14 cellular contexts compared by ENCODE assay signal in the genomic region with DNA sequence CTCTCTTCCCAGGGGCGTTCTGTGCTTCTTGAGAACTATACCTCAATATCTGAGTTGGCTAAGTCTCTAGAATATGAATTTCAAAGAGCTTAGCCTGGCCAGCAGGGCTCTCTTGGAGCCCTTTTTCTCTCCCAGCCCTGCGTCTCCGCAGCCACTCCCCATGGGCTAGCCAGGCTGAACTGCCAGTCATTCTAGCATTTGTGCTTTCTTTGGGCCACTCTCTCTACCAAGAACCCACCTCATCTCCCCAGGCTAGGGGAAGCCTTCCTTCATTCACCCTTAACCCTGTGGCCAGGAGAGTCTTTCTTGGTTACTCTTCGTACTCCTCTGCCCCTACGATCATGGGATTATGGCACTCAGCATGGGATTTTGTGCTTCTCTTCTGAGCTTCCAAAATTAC. TPM values are rescaled to one million over a fixed set of nuclear protein-coding genes. Genes with fewer than 3 reads are reported as not detected.
DNase-seq lines count a peak whose midpoint lies in the region; ATAC-seq and TF ChIP-seq lines count a peak whose summit lies in the region.
"Had no signal": no experiment of that assay in that cellular context is flagged by ENCODE, and none has a peak within 500 bp of the region (broad histone marks: within the 10 kb centered on the region; RNA-seq: fewer than 3 reads in every experiment).

No MANE protein-coding gene starts in this region.

- ATAC-seq in CD8-positive, alpha-beta T cell = no peak
- no peak for ATAC-seq in activated CD8-positive, alpha-beta T cell treated with anti-CD3 and anti-CD28 coated beads for 36 hours
- ATAC-seq in naive B cell (ENCODE audit: low read depth in 2 of 2) (no peak), HG03378 (IDR thresholded peaks at IDR 0.05; ENCODE audit: unreplicated experiment) (no peak), GM18858 (IDR thresholded peaks at IDR 0.05; ENCODE audit: unreplicated experiment) (no peak)
- ATAC-seq: HepG2, pancreas had no signal

- peaks cover 5% of the 10 kb centered on the region; the same call in 1 of the 2 replicates for H3K27me3 ChIP-seq in BLaER1
- H3K27me3 ChIP-seq in CD8-positive, alpha-beta T cell (ENCODE audit: insufficient read depth, low read length) = no peaks in the 10 kb centered on the region
- H3K27me3 ChIP-seq: pancreas, SJSA1 had no signal

- POLR2A ChIA-PET in CD8-positive, alpha-beta T cell (lab: Charles Lee) = interaction anchor here (2.2 to 2.3 kb wide), 2 partner anchors 17 to 92 kb away, joined by 9 to 12 read pairs; no protein-coding TSS in a partner anchor
- POLR2A ChIA-PET in activated CD8-positive, alpha-beta T cell treated with anti-CD3 and anti-CD28 coated beads for 36 hours (lab: Charles Lee) = interaction anchor here (1.3 to 9.6 kb wide), 8 partner anchors 9 to 167 kb away, joined by 6 to 110 read pairs (median 15); partner anchors contain the start of gene ABCG1

- H3K4me3 Mint-ChIP-seq in CD8-positive, alpha-beta T cell = peak overlapping the region; percentile 63
- H3K4me3 Mint-ChIP-seq in activated CD8-positive, alpha-beta T cell treated with anti-CD3 and anti-CD28 coated beads for 36 hours = peak overlapping the region; percentile 67
- H3K4me3 Mint-ChIP-seq in naive B cell = peak overlapping the region in 6 of 8 donors; percentile 12 to 84 (median 64)

- no peak for DNase-seq in CD8-positive, alpha-beta T cell
- DNase-seq in activated CD8-positive, alpha-beta T cell treated with anti-CD3 and anti-CD28 coated beads for 36 hours = no peak
- DNase-seq in naive B cell (no peak), COLO668 (lab: John Stamatoyannopoulos, UW; ENCODE audit: unreplicated experiment) (no peak)
- DNase-seq in stimulated activated CD4-positive, alpha-beta T cell treated with anti-CD3 and anti-CD28 coated beads, Interleukin-2, amount 100 ng/mL, for 48 hours = no peak
- DNase-seq: EL, foreskin fibroblast, NCI-H1092 treated with DMSO at 0.1 percent for 48 hours had no signal

- no peak overlapping the region for H3K27ac ChIP-seq in BLaER1
- H3K27ac ChIP-seq in CD8-positive, alpha-beta T cell (ENCODE audit: low read depth, low read length) = peak overlapping the region; percentile 5
- H3K27ac ChIP-seq: SJSA1 had no signal

- H3K27me3 Mint-ChIP-seq in CD8-positive, alpha-beta T cell (ENCODE audit: low read depth) = no peaks in the 10 kb centered on the region
- H3K27me3 Mint-ChIP-seq in activated CD8-positive, alpha-beta T cell treated with anti-CD3 and anti-CD28 coated beads for 36 hours = no peaks in the 10 kb centered on the region
- no peaks in the 10 kb centered on the region for H3K27me3 Mint-ChIP-seq in naive B cell

- H3K4me3 ChIP-seq in BLaER1 = no peak overlapping the region
- H3K4me3 ChIP-seq in CD8-positive, alpha-beta T cell (ENCODE audit: low read depth, low read length) = no peak overlapping the region
- H3K4me3 ChIP-seq: pancreas, SJSA1 had no signal

- intact Hi-C loops in CD8-positive, alpha-beta T cell (cut with DNase I, micrococcal nuclease) = loop anchor here (2.0 to 10.0 kb wide), 4 partner anchors 14 to 222 kb away; partner anchors contain the start of gene ZBTB21 (in 1 of the 2)
- intact Hi-C loops in activated CD8-positive, alpha-beta T cell treated with anti-CD3 and anti-CD28 coated beads for 36 hours (cut with micrococcal nuclease) = loop anchor here (5.0 to 10.0 kb wide), 2 partner anchors 45 to 232 kb away; no protein-coding TSS in a partner anchor

- H3K4me1 Mint-ChIP-seq in CD8-positive, alpha-beta T cell (ENCODE audit: low read depth) = peaks cover 78% of the 10 kb centered on the region
- H3K4me1 Mint-ChIP-seq in activated CD8-positive, alpha-beta T cell treated with anti-CD3 and anti-CD28 coated beads for 36 hours (ENCODE audit: low read depth) = peaks cover 72% of the 10 kb centered on the region
- peaks cover 58 to 74% (median 71%) of the 10 kb centered on the region in 3 donors for H3K4me1 Mint-ChIP-seq in naive B cell

- peaks cover 100% of the 10 kb centered on the region for H3K4me1 ChIP-seq in BLaER1
- H3K4me1 ChIP-seq in CD8-positive, alpha-beta T cell (ENCODE audit: insufficient read depth, low read length) = peaks cover 74% of the 10 kb centered on the region

- peaks cover 66% of the 10 kb centered on the region for H4K20me1 ChIP-seq in BLaER1

- no peaks in the 10 kb centered on the region for H3K36me3 Mint-ChIP-seq in CD8-positive, alpha-beta T cell
- peaks cover 10% of the 10 kb centered on the region for H3K36me3 Mint-ChIP-seq in activated CD8-positive, alpha-beta T cell treated with anti-CD3 and anti-CD28 coated beads for 36 hours (ENCODE audit: low read depth)
- H3K36me3 Mint-ChIP-seq in naive B cell = no peaks in the 10 kb centered on the region

- peak overlapping the region; percentile 97 for H3K4me2 ChIP-seq in BLaER1

- TF ChIP-seq CTCF in CD8-positive, alpha-beta T cell (IDR thresholded peaks at IDR 0.05) = no peak
- TF ChIP-seq CTCF in activated CD8-positive, alpha-beta T cell treated with anti-CD3 and anti-CD28 coated beads for 36 hours (IDR thresholded peaks at IDR 0.05) = no peak

- peak overlapping the region; percentile 93 for H3K27ac Mint-ChIP-seq in CD8-positive, alpha-beta T cell
- peak overlapping the region; percentile 93 for H3K27ac Mint-ChIP-seq in activated CD8-positive, alpha-beta T cell treated with anti-CD3 and anti-CD28 coated beads for 36 hours
- peak overlapping the region in 4 of 6 donors; percentile 78 to 98 (median 95) for H3K27ac Mint-ChIP-seq in naive B cell

- no peaks in the 10 kb centered on the region for H3K9me3 ChIP-seq in BLaER1
- no peaks in the 10 kb centered on the region for H3K9me3 ChIP-seq in CD8-positive, alpha-beta T cell (ENCODE audit: low read length)
- H3K9me3 ChIP-seq: pancreas, SJSA1 had no signal

- no peak overlapping the region for H3K9ac ChIP-seq in BLaER1

- CTCF ChIA-PET in CD8-positive, alpha-beta T cell (lab: Charles Lee) = interaction anchor here (1.0 to 4.2 kb wide), 5 partner anchors 9 to 101 kb away, joined by 5 to 33 read pairs (median 12); no protein-coding TSS in a partner anchor
- CTCF ChIA-PET in activated CD8-positive, alpha-beta T cell treated with anti-CD3 and anti-CD28 coated beads for 36 hours (lab: Charles Lee) = interaction anchor here (0.7 to 4.7 kb wide), 13 partner anchors 8 to 92 kb away, joined by 3 to 38 read pairs (median 10); no protein-coding TSS in a partner anchor

- H3K9me3 Mint-ChIP-seq in CD8-positive, alpha-beta T cell = no peaks in the 10 kb centered on the region
- H3K9me3 Mint-ChIP-seq in activated CD8-positive, alpha-beta T cell treated with anti-CD3 and anti-CD28 coated beads for 36 hours = peaks cover 4% of the 10 kb centered on the region
- no peaks in the 10 kb centered on the region for H3K9me3 Mint-ChIP-seq in naive B cell

- H3K36me3 ChIP-seq in BLaER1 = no peaks in the 10 kb centered on the region; the same call in 1 of the 2 replicates
- H3K36me3 ChIP-seq in CD8-positive, alpha-beta T cell (ENCODE audit: insufficient read depth, low read length) = no peaks in the 10 kb centered on the region
- H3K36me3 ChIP-seq: pancreas, SJSA1 had no signal

RNA-seq across cellular contexts. Expression of gene ABCG1, which starts 18.2 kb away (rescaled TPM):
- 100 to 1,000 TPM; 119 to 123 TPM for total RNA-seq in CD8-positive, alpha-beta T cell
- total RNA-seq in activated CD8-positive, alpha-beta T cell treated with anti-CD3 and anti-CD28 coated beads for 36 hours = 10 to 100 TPM; 12.1 to 12.7 TPM
- polyA plus RNA-seq in naive B cell (ENCODE audit: low read depth in 6 of 6) = 10 to 100 TPM; 20.7 to 34.3 (median 25.1) TPM
- total RNA-seq: HepG2 had no signal

Comparison
In these comparisons a context has a peak if more than half of its experiments do, and no peak if none do; other contexts are left out.
1. RNA of gene ABCG1, which starts 18.2 kb away (total RNA-seq): 119 to 123 TPM in CD8-positive, alpha-beta T cell; 12.1 to 12.7 TPM in activated CD8-positive, alpha-beta T cell treated with anti-CD3 and anti-CD28 coated beads for 36 hours; every median in the first group is over 4 times any median in the second.
2. Peak in every context shown above with its lines, with median percentiles within 50 percentile points of each other: H3K27ac Mint-ChIP-seq and H3K4me3 Mint-ChIP-seq.